Comparison of ENCODE assay signal across 40 cellular contexts in the genomic region with DNA sequence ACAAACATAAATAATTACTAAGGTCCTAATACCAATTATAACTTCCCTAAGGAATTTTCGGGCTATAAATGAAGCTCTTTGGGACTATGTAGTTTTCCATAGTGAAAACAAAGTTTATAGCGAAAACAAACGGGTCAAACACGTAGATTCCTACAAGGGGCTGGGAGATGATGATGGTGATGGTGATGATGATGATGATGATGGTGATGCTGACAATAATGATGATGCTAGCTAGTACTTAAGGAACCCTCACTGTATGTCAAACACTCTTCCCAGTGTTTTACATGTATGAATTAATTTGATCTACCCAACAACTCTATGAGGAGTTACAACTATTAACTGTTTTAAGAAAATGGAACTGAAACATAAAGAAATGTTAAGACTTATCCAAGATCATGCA.
"Had no signal": no experiment of that assay in that cellular context is flagged by ENCODE, and none has a peak within 500 bp of the region (broad histone marks: within the 10 kb centered on the region; RNA-seq: fewer than 3 reads in every experiment).

No MANE protein-coding gene starts in this region.

- DNase-seq: activated effector memory CD4-positive, alpha-beta T cell treated with anti-CD3 and anti-CD28 coated beads, Interleukin-2, amount 50 U/mL, for 16 hours; activated effector memory CD4-positive, alpha-beta T cell treated with Interleukin-2 at 50 U/mL for 16 hours; activated gamma-delta T cell; activated gamma-delta T cell treated with Interleukin-2 at 50 U/mL for 16 hours; activated naive CD4-positive, alpha-beta T cell; activated naive CD4-positive, alpha-beta T cell treated with anti-CD3 and anti-CD28 coated beads for 36 hours; activated naive CD4-positive, alpha-beta T cell treated with anti-CD3 and anti-CD28 coated beads, Interleukin-2, amount 10 ng/mL, durations not matched to agents 7 days and 5 days; activated naive CD4-positive, alpha-beta T cell treated with anti-CD3 and anti-CD28 coated beads, Interleukin-2, amount 50 U/mL, for 16 hours; activated naive CD4-positive, alpha-beta T cell treated with Interleukin-2 at 50 U/mL for 16 hours; activated naive CD8-positive, alpha-beta T cell treated with anti-CD3 and anti-CD28 coated beads for 36 hours; activated naive CD8-positive, alpha-beta T cell treated with anti-CD3 and anti-CD28 coated beads, Interleukin-2, amount 10 ng/mL, durations not matched to agents 7 days and 5 days; activated naive CD8-positive, alpha-beta T cell treated with anti-CD3 and anti-CD28 coated beads, Interleukin-2, amount 50 U/mL, for 24 hours; activated T-cell treated with anti-CD3 and anti-CD28 coated beads, Interleukin-2, amount 50 U/mL, for 1 hour; activated T-cell treated with anti-CD3 and anti-CD28 coated beads, Interleukin-2, amount 50 U/mL, for 24 hours; activated T-cell treated with anti-CD3 and anti-CD28 coated beads, Interleukin-2, amount 50 U/mL, for 4 hours; activated T-cell treated with anti-CD3 and anti-CD28 coated beads, Interleukin-2, amount 50 U/mL, for 48 hours; activated T-cell treated with anti-CD3 and anti-CD28 coated beads, Interleukin-2, amount 50 U/mL, for 72 hours; adrenal gland; amniotic stem cell; amygdala; anterior cingulate cortex; aorta; body of pancreas; brain microvascular endothelial cell; caudate nucleus; central memory CD4-positive, alpha-beta T cell; cerebellar nuclear complex had no signal

- H3K9me3 ChIP-seq: adrenal gland, ascending aorta, body of pancreas, breast epithelium had no signal

- H3K36me3 ChIP-seq: adrenal gland, ascending aorta, brain microvascular endothelial cell, breast epithelium, cardiac muscle cell had no signal

- H3K27me3 Mint-ChIP-seq: activated naive CD4-positive, alpha-beta T cell treated with anti-CD3 and anti-CD28 coated beads, Interleukin-2, amount 10 ng/mL, durations not matched to agents 7 days and 5 days; activated naive CD4-positive, alpha-beta T cell treated with anti-CD3 and anti-CD28 coated beads, Interleukin-2, amount 50 U/mL, for 24 hours; activated naive CD8-positive, alpha-beta T cell; activated naive CD8-positive, alpha-beta T cell treated with anti-CD3 and anti-CD28 coated beads for 36 hours; activated naive CD8-positive, alpha-beta T cell treated with anti-CD3 and anti-CD28 coated beads, Interleukin-2, amount 10 ng/mL, durations not matched to agents 7 days and 5 days; activated naive CD8-positive, alpha-beta T cell treated with anti-CD3 and anti-CD28 coated beads, Interleukin-2, amount 50 U/mL, for 24 hours; activated T-cell treated with anti-CD3 and anti-CD28 coated beads, Interleukin-2, amount 50 U/mL, for 24 hours; activated T-helper 17 cell treated with anti-CD3 and anti-CD28 coated beads, Interleukin-2, amount 50 U/mL, for 72 hours; brain; central memory CD8-positive, alpha-beta T cell had no signal

- H3K27ac Mint-ChIP-seq: activated naive CD4-positive, alpha-beta T cell treated with anti-CD3 and anti-CD28 coated beads for 36 hours; activated naive CD4-positive, alpha-beta T cell treated with anti-CD3 and anti-CD28 coated beads, Interleukin-2, amount 10 ng/mL, durations not matched to agents 7 days and 5 days; activated naive CD4-positive, alpha-beta T cell treated with anti-CD3 and anti-CD28 coated beads, Interleukin-2, amount 50 U/mL, for 24 hours; activated naive CD4-positive, alpha-beta T cell treated with anti-CD3 and anti-CD28 coated beads, Interleukin-2, amount 50 U/mL, for 72 hours; activated naive CD8-positive, alpha-beta T cell; activated naive CD8-positive, alpha-beta T cell treated with anti-CD3 and anti-CD28 coated beads for 36 hours; activated naive CD8-positive, alpha-beta T cell treated with anti-CD3 and anti-CD28 coated beads, Interleukin-2, amount 10 ng/mL, durations not matched to agents 7 days and 5 days; activated naive CD8-positive, alpha-beta T cell treated with anti-CD3 and anti-CD28 coated beads, Interleukin-2, amount 50 U/mL, for 24 hours; activated T-cell treated with anti-CD3 and anti-CD28 coated beads, Interleukin-2, amount 50 U/mL, for 24 hours; activated T-cell treated with anti-CD3 and anti-CD28 coated beads, Interleukin-2, amount 50 U/mL, for 72 hours; activated T-helper 1 cell treated with anti-CD3 and anti-CD28 coated beads, Interleukin-12 subunit alpha, Interleukin-12 subunit beta, Interleukin-2, Interleukin-4 antibody, amounts not matched to agents 30 ng/mL and 10 ng/mL and 1 ng/mL, durations not matched to agents 14 hours and 24 hours and 36 hours; activated T-helper 17 cell treated with anti-CD3 and anti-CD28 coated beads, Interleukin-2, amount 50 U/mL, for 72 hours; activated T-helper 2 cell treated with anti-CD3 and anti-CD28 coated beads, Interferon-gamma antibody, Interleukin-2, Interleukin-4, amounts not matched to agents 10 μg/mL and 5 μg/mL and 100 μg/mL, durations not matched to agents 14 hours and 24 hours and 36 hours; brain had no signal

- ATAC-seq: activated naive CD4-positive, alpha-beta T cell treated with anti-CD3 and anti-CD28 coated beads, Interleukin-2, amount 50 U/mL, for 72 hours; activated naive CD8-positive, alpha-beta T cell treated with anti-CD3 and anti-CD28 coated beads, Interleukin-2, amount 50 U/mL, for 24 hours; activated T-cell treated with anti-CD3 and anti-CD28 coated beads, Interleukin-2, amount 50 U/mL, for 4 hours; activated T-cell treated with anti-CD3 and anti-CD28 coated beads, Interleukin-2, amount 50 U/mL, for 72 hours; activated T-helper 17 cell treated with anti-CD3 and anti-CD28 coated beads, Interleukin-2, amount 50 U/mL, for 72 hours; body of pancreas had no signal

- H3K27ac ChIP-seq: adrenal gland, ascending aorta, body of pancreas, brain microvascular endothelial cell, breast epithelium, cardiac muscle cell had no signal

- FAIRE-seq: astrocyte, bronchial epithelial cell had no signal

- H3K36me3 Mint-ChIP-seq: activated naive CD4-positive, alpha-beta T cell treated with anti-CD3 and anti-CD28 coated beads, Interleukin-2, amount 10 ng/mL, durations not matched to agents 7 days and 5 days; activated naive CD4-positive, alpha-beta T cell treated with anti-CD3 and anti-CD28 coated beads, Interleukin-2, amount 50 U/mL, for 24 hours; activated naive CD4-positive, alpha-beta T cell treated with anti-CD3 and anti-CD28 coated beads, Interleukin-2, amount 50 U/mL, for 72 hours; activated naive CD8-positive, alpha-beta T cell; activated naive CD8-positive, alpha-beta T cell treated with anti-CD3 and anti-CD28 coated beads for 36 hours; activated naive CD8-positive, alpha-beta T cell treated with anti-CD3 and anti-CD28 coated beads, Interleukin-2, amount 10 ng/mL, durations not matched to agents 7 days and 5 days; brain had no signal

- H3K4me3 Mint-ChIP-seq: activated naive CD4-positive, alpha-beta T cell treated with anti-CD3 and anti-CD28 coated beads for 36 hours; activated naive CD4-positive, alpha-beta T cell treated with anti-CD3 and anti-CD28 coated beads, Interleukin-2, amount 10 ng/mL, durations not matched to agents 7 days and 5 days; activated naive CD4-positive, alpha-beta T cell treated with anti-CD3 and anti-CD28 coated beads, Interleukin-2, amount 50 U/mL, for 24 hours; activated naive CD8-positive, alpha-beta T cell; activated naive CD8-positive, alpha-beta T cell treated with anti-CD3 and anti-CD28 coated beads for 36 hours; activated naive CD8-positive, alpha-beta T cell treated with anti-CD3 and anti-CD28 coated beads, Interleukin-2, amount 10 ng/mL, durations not matched to agents 7 days and 5 days; activated naive CD8-positive, alpha-beta T cell treated with anti-CD3 and anti-CD28 coated beads, Interleukin-2, amount 50 U/mL, for 24 hours; activated T-cell treated with anti-CD3 and anti-CD28 coated beads, Interleukin-2, amount 50 U/mL, for 24 hours; activated T-cell treated with anti-CD3 and anti-CD28 coated beads, Interleukin-2, amount 50 U/mL, for 4 hours; activated T-cell treated with anti-CD3 and anti-CD28 coated beads, Interleukin-2, amount 50 U/mL, for 72 hours; activated T-helper 1 cell treated with anti-CD3 and anti-CD28 coated beads, Interleukin-12 subunit alpha, Interleukin-12 subunit beta, Interleukin-2, Interleukin-4 antibody, amounts not matched to agents 30 ng/mL and 10 ng/mL and 1 ng/mL, durations not matched to agents 14 hours and 24 hours and 36 hours; activated T-helper 17 cell treated with anti-CD3 and anti-CD28 coated beads, Interleukin-2, amount 50 U/mL, for 72 hours; brain; central memory CD8-positive, alpha-beta T cell had no signal

- H3K9me3 Mint-ChIP-seq: activated naive CD4-positive, alpha-beta T cell treated with anti-CD3 and anti-CD28 coated beads for 36 hours; activated naive CD4-positive, alpha-beta T cell treated with anti-CD3 and anti-CD28 coated beads, Interleukin-2, amount 10 ng/mL, durations not matched to agents 7 days and 5 days; activated naive CD4-positive, alpha-beta T cell treated with anti-CD3 and anti-CD28 coated beads, Interleukin-2, amount 50 U/mL, for 24 hours; activated naive CD8-positive, alpha-beta T cell treated with anti-CD3 and anti-CD28 coated beads for 36 hours; activated naive CD8-positive, alpha-beta T cell treated with anti-CD3 and anti-CD28 coated beads, Interleukin-2, amount 50 U/mL, for 24 hours; activated T-cell treated with anti-CD3 and anti-CD28 coated beads, Interleukin-2, amount 50 U/mL, for 24 hours; activated T-cell treated with anti-CD3 and anti-CD28 coated beads, Interleukin-2, amount 50 U/mL, for 4 hours; activated T-cell treated with anti-CD3 and anti-CD28 coated beads, Interleukin-2, amount 50 U/mL, for 72 hours; activated T-helper 1 cell treated with anti-CD3 and anti-CD28 coated beads, Interleukin-12 subunit alpha, Interleukin-12 subunit beta, Interleukin-2, Interleukin-4 antibody, amounts not matched to agents 30 ng/mL and 10 ng/mL and 1 ng/mL, durations not matched to agents 14 hours and 24 hours and 36 hours; activated T-helper 2 cell treated with anti-CD3 and anti-CD28 coated beads, Interferon-gamma antibody, Interleukin-2, Interleukin-4, amounts not matched to agents 10 μg/mL and 5 μg/mL and 100 μg/mL, durations not matched to agents 14 hours and 24 hours and 36 hours; central memory CD8-positive, alpha-beta T cell had no signal

- H3K27me3 ChIP-seq: adrenal gland, ascending aorta, body of pancreas, brain microvascular endothelial cell, breast epithelium, cardiac muscle cell had no signal

- H3K4me1 Mint-ChIP-seq: activated naive CD4-positive, alpha-beta T cell treated with anti-CD3 and anti-CD28 coated beads, Interleukin-2, amount 10 ng/mL, durations not matched to agents 7 days and 5 days; activated naive CD8-positive, alpha-beta T cell treated with anti-CD3 and anti-CD28 coated beads, Interleukin-2, amount 10 ng/mL, durations not matched to agents 7 days and 5 days; brain had no signal

- H3K4me3 ChIP-seq: adrenal gland, ascending aorta, body of pancreas, breast epithelium, cardiac muscle cell had no signal

- H3K4me1 ChIP-seq: adrenal gland, ascending aorta, body of pancreas, breast epithelium had no signal
